ENCODE assay signal across 5 cellular contexts in the genomic region with DNA sequence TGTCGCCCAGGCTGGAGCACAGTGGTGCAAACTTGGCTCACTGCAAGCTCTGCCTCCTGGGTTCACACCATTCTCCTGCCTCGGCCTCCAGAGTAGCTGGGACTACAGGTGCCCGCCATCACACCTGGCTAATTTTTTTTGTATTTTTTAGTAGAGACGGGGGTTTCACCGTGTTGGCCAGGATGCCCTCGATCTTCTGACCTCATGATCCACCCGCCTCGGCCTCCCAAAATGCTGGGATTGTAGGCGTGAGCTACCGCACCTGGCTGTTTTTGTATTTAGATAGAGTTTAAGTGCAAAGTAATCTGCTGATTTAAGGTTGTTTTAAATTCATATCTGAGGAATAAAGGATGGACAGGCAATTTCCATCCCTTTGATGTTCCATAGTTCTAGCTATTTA. TPM values are rescaled to one million over a fixed set of nuclear protein-coding genes. Genes with fewer than 3 reads are reported as not detected.
"Had no signal": no experiment of that assay in that cellular context is flagged by ENCODE, and none has a peak within 500 bp of the region (broad histone marks: within the 10 kb centered on the region; RNA-seq: fewer than 3 reads in every experiment).

No MANE protein-coding gene starts in this region.

RNA-seq across cellular contexts. Expression of a gene that starts 16.0 kb away (rescaled TPM):
- total RNA-seq: naive thymus-derived CD4-positive, alpha-beta T cell; naive thymus-derived CD8-positive, alpha-beta T cell; natural killer cell; natural killer cell treated with Interleukin-12 subunit alpha and Interleukin-12 subunit beta and Interleukin-15 and Interleukin-18, amount 100 ng/mL, for 72 hours had no signal

RNA-seq across cellular contexts. Expression of a gene that starts 48.0 kb away (rescaled TPM):
- total RNA-seq: skeletal muscle tissue had no signal
